ENCODE assay signal across 31 cellular contexts in the genomic region with DNA sequence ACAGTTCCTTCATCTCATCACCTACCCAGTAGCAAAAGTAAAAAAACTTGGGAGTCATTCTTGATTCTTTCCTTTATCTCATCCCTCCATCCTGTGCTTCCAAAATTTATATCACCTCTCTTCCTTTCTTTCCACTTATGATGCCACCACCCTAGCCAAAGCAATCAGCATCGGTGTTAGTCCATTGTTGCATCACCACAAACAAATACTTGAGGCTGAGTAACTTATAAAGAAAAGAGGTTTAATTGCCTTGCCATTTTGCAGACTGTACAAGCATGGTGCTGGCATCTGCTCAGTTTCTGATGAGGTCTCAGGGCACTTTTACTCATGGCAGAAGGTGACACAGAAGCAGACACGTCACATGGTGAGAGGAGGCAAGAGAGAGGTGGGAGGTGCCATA. TPM values are rescaled to one million over a fixed set of nuclear protein-coding genes. Genes with fewer than 3 reads are reported as not detected.
"Had no signal": no experiment of that assay in that cellular context is flagged by ENCODE, and none has a peak within 500 bp of the region (broad histone marks: within the 10 kb centered on the region; RNA-seq: fewer than 3 reads in every experiment).

No MANE protein-coding gene starts in this region.

- H2AFZ ChIP-seq: PC-9 had no signal

- H3K27me3 ChIP-seq: brain microvascular endothelial cell, cardiac muscle cell had no signal

- H3K4me3 ChIP-seq: cardiac muscle cell, PC-9 had no signal

- H3K36me3 ChIP-seq: brain microvascular endothelial cell, cardiac muscle cell had no signal

- H3K27ac ChIP-seq: brain microvascular endothelial cell, cardiac muscle cell, PC-9 had no signal

- DNase-seq: activated CD4-positive, alpha-beta T cell treated with anti-CD3 and anti-CD28 coated beads, Interleukin-2, amount 10 ng/mL, durations not matched to agents 24 days and 14 days; activated CD4-positive, alpha-beta T cell treated with anti-CD3 and anti-CD28 coated beads, Interleukin-2, amount 50 U/mL, for 4 hours; activated CD8-positive, alpha-beta T cell treated with anti-CD3 and anti-CD28 coated beads for 36 hours; activated effector memory CD4-positive, alpha-beta T cell treated with anti-CD3 and anti-CD28 coated beads, Interleukin-2, amount 50 U/mL, for 16 hours; activated naive CD4-positive, alpha-beta T cell; activated naive CD4-positive, alpha-beta T cell treated with anti-CD3 and anti-CD28 coated beads, Interleukin-2, amount 50 U/mL, for 16 hours; activated naive CD8-positive, alpha-beta T cell treated with anti-CD3 and anti-CD28 coated beads for 36 hours; activated T-cell treated with anti-CD3 and anti-CD28 coated beads, Interleukin-2, amount 50 U/mL, for 1 hour; activated T-cell treated with anti-CD3 and anti-CD28 coated beads, Interleukin-2, amount 50 U/mL, for 72 hours; amniotic stem cell; aorta; brain microvascular endothelial cell; NCI-H1105; NCI-H1417 treated with DMSO at 0.1 percent for 48 hours; NCI-H187 treated with DMSO at 0.1 percent for 48 hours; NCI-H2171 treated with DMSO at 0.1 percent for 48 hours; NCI-H2227 treated with DMSO at 0.1 percent for 48 hours; NCI-H446; NCI-H510A treated with DMSO at 0.1 percent for 48 hours; NCI-H526 treated with DMSO at 0.1 percent for 48 hours; NCI-H82; NK-92 treated with Interleukin-12 subunit alpha and Interleukin-12 subunit beta, amount 100 ng/mL, for 24 hours; PC-9; Right ventricle myocardium superior; SW 1271; T-helper 1 cell; T-helper 2 cell; T-helper 9 cell had no signal

- H3K4me2 ChIP-seq: PC-9 had no signal

RNA-seq across cellular contexts. Expression of gene CATSPERB, which starts 19.8 kb away (rescaled TPM):
- total RNA-seq: activated CD8-positive, alpha-beta memory T cell treated with anti-CD3 and anti-CD28 coated beads for 36 hours; cardiac muscle cell; OCI-LY7; PC-9 had no signal
- polyA plus RNA-seq: cardiac muscle cell had no signal
